In the genomic region with DNA sequence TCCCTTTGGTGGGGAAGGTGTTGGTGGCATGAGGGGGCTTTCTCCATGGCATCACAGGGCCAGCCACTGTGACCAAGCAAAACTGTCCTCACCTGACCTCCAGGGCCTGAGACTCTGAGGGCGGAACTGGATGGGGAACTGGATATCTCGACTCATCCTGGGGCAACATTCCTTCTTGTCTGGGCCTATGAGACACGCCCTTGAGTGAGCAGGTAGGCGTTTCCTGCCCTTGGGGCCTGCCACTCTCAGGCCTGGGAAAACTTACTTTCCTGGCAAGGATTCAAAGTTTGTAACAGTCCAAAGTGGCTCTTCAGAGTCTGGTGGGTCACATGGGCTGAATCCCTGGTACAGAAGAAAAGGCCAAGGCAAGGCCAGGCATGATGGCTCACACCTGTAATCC, we compare ENCODE assay signal across 1 cellular context.
TF ChIP-seq lines count a peak whose summit lies in the region.

No MANE protein-coding gene starts in this region.

TF ChIP-seq in IMR-90, 13 proteins besides CTCF, POLR2A, EP300 and RAD21:
- TF ChIP-seq CHD1 (IDR thresholded peaks at IDR 0.05; ENCODE audit: low read depth, low read length) (no peak), RCOR1 (IDR thresholded peaks at IDR 0.05; ENCODE audit: insufficient replicate concordance, low read length) (no peak), SMC3 (IDR thresholded peaks at IDR 0.05; ENCODE audit: low read depth, low read length) (no peak), BHLHE40 (IDR thresholded peaks at IDR 0.05; ENCODE audit: low read depth, low read length) (no peak), MAFK (IDR thresholded peaks at IDR 0.05; ENCODE audit: low read depth, low read length) (no peak), RFX5 (IDR thresholded peaks at IDR 0.05; ENCODE audit: low read depth, low read length) (no peak), MXI1 (IDR thresholded peaks at IDR 0.05; ENCODE audit: borderline replicate concordance, low read depth, low read length) (no peak), FOS (IDR thresholded peaks at IDR 0.05; ENCODE audit: low read depth, low read length) (no peak), NFE2L2 (IDR thresholded peaks at IDR 0.05; ENCODE audit: low read depth, low read length) (no peak), CEBPB (IDR thresholded peaks at IDR 0.05; ENCODE audit: low read depth, low read length) (no peak), MAZ (IDR thresholded peaks at IDR 0.05; ENCODE audit: borderline replicate concordance, low read depth, low read length) (no peak)
- TF ChIP-seq, protein P1, sequence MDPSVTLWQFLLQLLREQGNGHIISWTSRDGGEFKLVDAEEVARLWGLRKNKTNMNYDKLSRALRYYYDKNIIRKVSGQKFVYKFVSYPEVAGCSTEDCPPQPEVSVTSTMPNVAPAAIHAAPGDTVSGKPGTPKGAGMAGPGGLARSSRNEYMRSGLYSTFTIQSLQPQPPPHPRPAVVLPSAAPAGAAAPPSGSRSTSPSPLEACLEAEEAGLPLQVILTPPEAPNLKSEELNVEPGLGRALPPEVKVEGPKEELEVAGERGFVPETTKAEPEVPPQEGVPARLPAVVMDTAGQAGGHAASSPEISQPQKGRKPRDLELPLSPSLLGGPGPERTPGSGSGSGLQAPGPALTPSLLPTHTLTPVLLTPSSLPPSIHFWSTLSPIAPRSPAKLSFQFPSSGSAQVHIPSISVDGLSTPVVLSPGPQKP (IDR thresholded peaks at IDR 0.05; ENCODE audit: borderline replicate concordance, low read depth, low read length) = no peak
- TF ChIP-seq, protein P2, sequence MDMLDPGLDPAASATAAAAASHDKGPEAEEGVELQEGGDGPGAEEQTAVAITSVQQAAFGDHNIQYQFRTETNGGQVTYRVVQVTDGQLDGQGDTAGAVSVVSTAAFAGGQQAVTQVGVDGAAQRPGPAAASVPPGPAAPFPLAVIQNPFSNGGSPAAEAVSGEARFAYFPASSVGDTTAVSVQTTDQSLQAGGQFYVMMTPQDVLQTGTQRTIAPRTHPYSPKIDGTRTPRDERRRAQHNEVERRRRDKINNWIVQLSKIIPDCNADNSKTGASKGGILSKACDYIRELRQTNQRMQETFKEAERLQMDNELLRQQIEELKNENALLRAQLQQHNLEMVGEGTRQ (IDR thresholded peaks at IDR 0.05; ENCODE audit: low read depth, low read length) = no peak
